In genomic region chr1:145957443-145958319, GRCh38 we compare ENCODE assay signal across 1 cellular context.
A peak's percentile ranks its signal among the peaks of the same experiment; 100 is the strongest.
TF ChIP-seq lines count a peak whose summit lies in the region.

LIX1L (minus strand) TSS chr1:145958017; CDS start chr1:145957927, 90 bp downstream.

TF ChIP-seq in HepG2, 621 proteins besides CTCF, POLR2A, EP300 and RAD21 (continued from another document and continues in another):
- TF ChIP-seq HIC2 (CRISPR knock-in tag; IDR thresholded peaks at IDR 0.05; ENCODE audit: low read depth) = peak; percentile 80
- no peak for TF ChIP-seq SETDB1 (CRISPR knock-in tag; IDR thresholded peaks at IDR 0.05; ENCODE audit: borderline replicate concordance)
- TF ChIP-seq MLXIP (CRISPR knock-in tag; IDR thresholded peaks at IDR 0.05; ENCODE audit: borderline replicate concordance) = no peak
- no peak for TF ChIP-seq ZNF382 (CRISPR knock-in tag; IDR thresholded peaks at IDR 0.05; ENCODE audit: borderline replicate concordance)
- no peak for TF ChIP-seq SMAD9 (CRISPR knock-in tag; IDR thresholded peaks at IDR 0.05)
- no peak for TF ChIP-seq HES4 (CRISPR knock-in tag; IDR thresholded peaks at IDR 0.05; ENCODE audit: borderline replicate concordance)
- no peak for TF ChIP-seq HHEX (CRISPR knock-in tag; IDR thresholded peaks at IDR 0.05)
- TF ChIP-seq ZBTB21 (CRISPR knock-in tag; IDR thresholded peaks at IDR 0.05) = no peak
- no peak for TF ChIP-seq ZNF292 (CRISPR knock-in tag; IDR thresholded peaks at IDR 0.05; ENCODE audit: borderline replicate concordance, low read depth)
- no peak for TF ChIP-seq EHMT2 (IDR thresholded peaks at IDR 0.05; ENCODE audit: borderline replicate concordance, low read depth, low read length)
- no peak for TF ChIP-seq RXRA (CRISPR knock-in tag; IDR thresholded peaks at IDR 0.05)
- no peak for TF ChIP-seq SNRNP70 (IDR thresholded peaks at IDR 0.05; ENCODE audit: low read depth, low read length)
- TF ChIP-seq ZNF12 (CRISPR knock-in tag; IDR thresholded peaks at IDR 0.05) = peak; percentile 77; the same call in 1 of the 2 replicates
- TF ChIP-seq ZNF709 (CRISPR knock-in tag; IDR thresholded peaks at IDR 0.05) = no peak
- peak; percentile 86 for TF ChIP-seq SRF (IDR thresholded peaks at IDR 0.05; ENCODE audit: low read depth, low read length)
- TF ChIP-seq SNAPC5 (CRISPR knock-in tag; IDR thresholded peaks at IDR 0.05; ENCODE audit: borderline replicate concordance) = no peak
- TF ChIP-seq GTF2F1 (IDR thresholded peaks at IDR 0.05; ENCODE audit: low read length) = no peak
- TF ChIP-seq ZNF225 (CRISPR knock-in tag; IDR thresholded peaks at IDR 0.05) = no peak
- TF ChIP-seq ZNF317 (CRISPR knock-in tag; IDR thresholded peaks at IDR 0.05) = 0 out of 2 replicates have a peak, but pooled peaks have one; percentile 6
- TF ChIP-seq ZBTB7B (CRISPR knock-in tag; IDR thresholded peaks at IDR 0.05) = 0 out of 2 replicates have a peak, but pooled peaks have one; percentile 50
- TF ChIP-seq MIER3 (CRISPR knock-in tag; IDR thresholded peaks at IDR 0.05; ENCODE audit: borderline replicate concordance) = no peak
- TF ChIP-seq ZMYM4 (CRISPR knock-in tag; IDR thresholded peaks at IDR 0.05) = peak; percentile 15; the same call in 1 of the 2 replicates
- TF ChIP-seq CBX2 (IDR thresholded peaks at IDR 0.05; ENCODE audit: low read depth, low read length) = no peak
- no peak for TF ChIP-seq CBX2 (CRISPR knock-in tag; IDR thresholded peaks at IDR 0.05; ENCODE audit: low read depth)
- TF ChIP-seq ZNF441 (CRISPR knock-in tag; IDR thresholded peaks at IDR 0.05; ENCODE audit: borderline replicate concordance) = peak; percentile 24; the same call in 1 of the 2 replicates
- TF ChIP-seq ZMYM3 (CRISPR knock-in tag; IDR thresholded peaks at IDR 0.05) = no peak
- TF ChIP-seq ZGPAT (CRISPR knock-in tag; IDR thresholded peaks at IDR 0.05) = no peak; the same call in 1 of the 2 replicates
- no peak for TF ChIP-seq HDAC6 (IDR thresholded peaks at IDR 0.05; ENCODE audit: low read depth, low read length)
- TF ChIP-seq REXO4 (CRISPR knock-in tag; IDR thresholded peaks at IDR 0.05; ENCODE audit: borderline replicate concordance) = no peak
- no peak for TF ChIP-seq ISX (CRISPR knock-in tag; conservative IDR thresholded peaks at IDR 0.05)
- no peak for TF ChIP-seq IRF1 (CRISPR knock-in tag; IDR thresholded peaks at IDR 0.05; ENCODE audit: low read depth)
- TF ChIP-seq PHB2 (IDR thresholded peaks at IDR 0.05; ENCODE audit: partially characterized antibody) = no peak
- peak; percentile 44; the same call in 1 of the 2 replicates for TF ChIP-seq ZBTB38 (CRISPR knock-in tag; IDR thresholded peaks at IDR 0.05)
- TF ChIP-seq ZMYM2 (CRISPR knock-in tag; IDR thresholded peaks at IDR 0.05) = no peak
- TF ChIP-seq ZNF761 (CRISPR knock-in tag; conservative IDR thresholded peaks at IDR 0.05) = no peak
- TF ChIP-seq BCL3 (CRISPR knock-in tag; IDR thresholded peaks at IDR 0.05) = no peak
- TF ChIP-seq U2AF1 (optimal IDR thresholded peaks at IDR 0.05; ENCODE audit: low read depth, low read length) = no peak
- no peak for TF ChIP-seq ZNF546 (CRISPR knock-in tag; conservative IDR thresholded peaks at IDR 0.05)
- no peak for TF ChIP-seq RFXAP (CRISPR knock-in tag; IDR thresholded peaks at IDR 0.05; ENCODE audit: borderline replicate concordance)
- no peak; the same call in 1 of the 2 replicates for TF ChIP-seq ZNF563 (CRISPR knock-in tag; IDR thresholded peaks at IDR 0.05)
- TF ChIP-seq ASH2L (IDR thresholded peaks at IDR 0.05; ENCODE audit: insufficient read length, low read depth, low read length) = peak; percentile 66
- TF ChIP-seq TERF1 (CRISPR knock-in tag; IDR thresholded peaks at IDR 0.05) = no peak
- peak; percentile 46 for TF ChIP-seq SRSF1 (optimal IDR thresholded peaks at IDR 0.05; ENCODE audit: low read depth, low read length)
- no peak for TF ChIP-seq ETS1 (CRISPR knock-in tag; IDR thresholded peaks at IDR 0.05)
- TF ChIP-seq FOXA1 (IDR thresholded peaks at IDR 0.05) = no peak
- TF ChIP-seq FOXA1 (CRISPR knock-in tag; IDR thresholded peaks at IDR 0.05) = no peak
- TF ChIP-seq BATF2 (CRISPR knock-in tag; IDR thresholded peaks at IDR 0.05) = no peak
- TF ChIP-seq ZSCAN31 (CRISPR knock-in tag; IDR thresholded peaks at IDR 0.05; ENCODE audit: low read depth) = no peak
- TF ChIP-seq ATRX (CRISPR knock-in tag; IDR thresholded peaks at IDR 0.05; ENCODE audit: borderline replicate concordance) = no peak
- TF ChIP-seq ATF2 (CRISPR knock-in tag; IDR thresholded peaks at IDR 0.05) = no peak
- TF ChIP-seq ZNF557 (CRISPR knock-in tag; IDR thresholded peaks at IDR 0.05) = no peak; the same call in 1 of the 2 replicates
- no peak for TF ChIP-seq U2AF2 (IDR thresholded peaks at IDR 0.05; ENCODE audit: low read depth, low read length)
- no peak for TF ChIP-seq MBD4 (IDR thresholded peaks at IDR 0.05; ENCODE audit: borderline replicate concordance, low read length)
- TF ChIP-seq RELA (CRISPR knock-in tag; IDR thresholded peaks at IDR 0.05) = no peak
- TF ChIP-seq ZNF180 (CRISPR knock-in tag; IDR thresholded peaks at IDR 0.05; ENCODE audit: borderline replicate concordance, low read depth) = no peak
- no peak for TF ChIP-seq ZNF263 (CRISPR knock-in tag; IDR thresholded peaks at IDR 0.05)
- no peak for TF ChIP-seq ZNF678 (CRISPR knock-in tag; IDR thresholded peaks at IDR 0.05)
- TF ChIP-seq ZFP82 (CRISPR knock-in tag; IDR thresholded peaks at IDR 0.05; ENCODE audit: borderline replicate concordance) = no peak
- no peak for TF ChIP-seq FOXJ3 (CRISPR knock-in tag; IDR thresholded peaks at IDR 0.05; ENCODE audit: borderline replicate concordance)
- no peak for TF ChIP-seq DMTF1 (CRISPR knock-in tag; IDR thresholded peaks at IDR 0.05)
- TF ChIP-seq FOXA3 (CRISPR knock-in tag; IDR thresholded peaks at IDR 0.05) = no peak
